1 cellular context compared by ENCODE assay signal in genomic region chr4:56129431-56129861, GRCh38.
TF ChIP-seq lines count a peak whose summit lies in the region.

No MANE protein-coding gene starts in this region.

TF ChIP-seq in H1, 55 proteins besides CTCF, POLR2A, EP300 and RAD21 (continued from another document):
- TF ChIP-seq, protein P1, sequence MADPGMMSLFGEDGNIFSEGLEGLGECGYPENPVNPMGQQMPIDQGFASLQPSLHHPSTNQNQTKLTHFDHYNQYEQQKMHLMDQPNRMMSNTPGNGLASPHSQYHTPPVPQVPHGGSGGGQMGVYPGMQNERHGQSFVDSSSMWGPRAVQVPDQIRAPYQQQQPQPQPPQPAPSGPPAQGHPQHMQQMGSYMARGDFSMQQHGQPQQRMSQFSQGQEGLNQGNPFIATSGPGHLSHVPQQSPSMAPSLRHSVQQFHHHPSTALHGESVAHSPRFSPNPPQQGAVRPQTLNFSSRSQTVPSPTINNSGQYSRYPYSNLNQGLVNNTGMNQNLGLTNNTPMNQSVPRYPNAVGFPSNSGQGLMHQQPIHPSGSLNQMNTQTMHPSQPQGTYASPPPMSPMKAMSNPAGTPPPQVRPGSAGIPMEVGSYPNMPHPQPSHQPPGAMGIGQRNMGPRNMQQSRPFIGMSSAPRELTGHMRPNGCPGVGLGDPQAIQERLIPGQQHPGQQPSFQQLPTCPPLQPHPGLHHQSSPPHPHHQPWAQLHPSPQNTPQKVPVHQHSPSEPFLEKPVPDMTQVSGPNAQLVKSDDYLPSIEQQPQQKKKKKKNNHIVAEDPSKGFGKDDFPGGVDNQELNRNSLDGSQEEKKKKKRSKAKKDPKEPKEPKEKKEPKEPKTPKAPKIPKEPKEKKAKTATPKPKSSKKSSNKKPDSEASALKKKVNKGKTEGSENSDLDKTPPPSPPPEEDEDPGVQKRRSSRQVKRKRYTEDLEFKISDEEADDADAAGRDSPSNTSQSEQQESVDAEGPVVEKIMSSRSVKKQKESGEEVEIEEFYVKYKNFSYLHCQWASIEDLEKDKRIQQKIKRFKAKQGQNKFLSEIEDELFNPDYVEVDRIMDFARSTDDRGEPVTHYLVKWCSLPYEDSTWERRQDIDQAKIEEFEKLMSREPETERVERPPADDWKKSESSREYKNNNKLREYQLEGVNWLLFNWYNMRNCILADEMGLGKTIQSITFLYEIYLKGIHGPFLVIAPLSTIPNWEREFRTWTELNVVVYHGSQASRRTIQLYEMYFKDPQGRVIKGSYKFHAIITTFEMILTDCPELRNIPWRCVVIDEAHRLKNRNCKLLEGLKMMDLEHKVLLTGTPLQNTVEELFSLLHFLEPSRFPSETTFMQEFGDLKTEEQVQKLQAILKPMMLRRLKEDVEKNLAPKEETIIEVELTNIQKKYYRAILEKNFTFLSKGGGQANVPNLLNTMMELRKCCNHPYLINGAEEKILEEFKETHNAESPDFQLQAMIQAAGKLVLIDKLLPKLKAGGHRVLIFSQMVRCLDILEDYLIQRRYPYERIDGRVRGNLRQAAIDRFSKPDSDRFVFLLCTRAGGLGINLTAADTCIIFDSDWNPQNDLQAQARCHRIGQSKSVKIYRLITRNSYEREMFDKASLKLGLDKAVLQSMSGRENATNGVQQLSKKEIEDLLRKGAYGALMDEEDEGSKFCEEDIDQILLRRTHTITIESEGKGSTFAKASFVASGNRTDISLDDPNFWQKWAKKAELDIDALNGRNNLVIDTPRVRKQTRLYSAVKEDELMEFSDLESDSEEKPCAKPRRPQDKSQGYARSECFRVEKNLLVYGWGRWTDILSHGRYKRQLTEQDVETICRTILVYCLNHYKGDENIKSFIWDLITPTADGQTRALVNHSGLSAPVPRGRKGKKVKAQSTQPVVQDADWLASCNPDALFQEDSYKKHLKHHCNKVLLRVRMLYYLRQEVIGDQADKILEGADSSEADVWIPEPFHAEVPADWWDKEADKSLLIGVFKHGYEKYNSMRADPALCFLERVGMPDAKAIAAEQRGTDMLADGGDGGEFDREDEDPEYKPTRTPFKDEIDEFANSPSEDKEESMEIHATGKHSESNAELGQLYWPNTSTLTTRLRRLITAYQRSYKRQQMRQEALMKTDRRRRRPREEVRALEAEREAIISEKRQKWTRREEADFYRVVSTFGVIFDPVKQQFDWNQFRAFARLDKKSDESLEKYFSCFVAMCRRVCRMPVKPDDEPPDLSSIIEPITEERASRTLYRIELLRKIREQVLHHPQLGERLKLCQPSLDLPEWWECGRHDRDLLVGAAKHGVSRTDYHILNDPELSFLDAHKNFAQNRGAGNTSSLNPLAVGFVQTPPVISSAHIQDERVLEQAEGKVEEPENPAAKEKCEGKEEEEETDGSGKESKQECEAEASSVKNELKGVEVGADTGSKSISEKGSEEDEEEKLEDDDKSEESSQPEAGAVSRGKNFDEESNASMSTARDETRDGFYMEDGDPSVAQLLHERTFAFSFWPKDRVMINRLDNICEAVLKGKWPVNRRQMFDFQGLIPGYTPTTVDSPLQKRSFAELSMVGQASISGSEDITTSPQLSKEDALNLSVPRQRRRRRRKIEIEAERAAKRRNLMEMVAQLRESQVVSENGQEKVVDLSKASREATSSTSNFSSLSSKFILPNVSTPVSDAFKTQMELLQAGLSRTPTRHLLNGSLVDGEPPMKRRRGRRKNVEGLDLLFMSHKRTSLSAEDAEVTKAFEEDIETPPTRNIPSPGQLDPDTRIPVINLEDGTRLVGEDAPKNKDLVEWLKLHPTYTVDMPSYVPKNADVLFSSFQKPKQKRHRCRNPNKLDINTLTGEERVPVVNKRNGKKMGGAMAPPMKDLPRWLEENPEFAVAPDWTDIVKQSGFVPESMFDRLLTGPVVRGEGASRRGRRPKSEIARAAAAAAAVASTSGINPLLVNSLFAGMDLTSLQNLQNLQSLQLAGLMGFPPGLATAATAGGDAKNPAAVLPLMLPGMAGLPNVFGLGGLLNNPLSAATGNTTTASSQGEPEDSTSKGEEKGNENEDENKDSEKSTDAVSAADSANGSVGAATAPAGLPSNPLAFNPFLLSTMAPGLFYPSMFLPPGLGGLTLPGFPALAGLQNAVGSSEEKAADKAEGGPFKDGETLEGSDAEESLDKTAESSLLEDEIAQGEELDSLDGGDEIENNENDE (IDR thresholded peaks at IDR 0.05; ENCODE audit: insufficient replicate concordance, low read length), result no peak
- TF ChIP-seq SAP30 (IDR thresholded peaks at IDR 0.05; ENCODE audit: insufficient read depth, insufficient replicate concordance, low read length) (no peak), TAF7 (optimal IDR thresholded peaks at IDR 0.05; ENCODE audit: borderline replicate concordance, low read depth, low read length) (no peak), CREB1 (IDR thresholded peaks at IDR 0.05) (0 out of 2 replicates have a peak, but pooled peaks have one; percentile 36), SIX5 (IDR thresholded peaks at IDR 0.05; ENCODE audit: low read depth, low read length) (no peak), BACH1 (IDR thresholded peaks at IDR 0.05; ENCODE audit: low read length) (peak; percentile 87), EZH2 (IDR thresholded peaks at IDR 0.05; ENCODE audit: low read depth, low read length, severe bottlenecking) (no peak), CHD1 (IDR thresholded peaks at IDR 0.05; ENCODE audit: low read depth, low read length) (no peak), ASH2L (IDR thresholded peaks at IDR 0.05; ENCODE audit: low read length) (no peak), KDM5A (IDR thresholded peaks at IDR 0.05; ENCODE audit: low read length) (no peak), JUN (IDR thresholded peaks at IDR 0.05; ENCODE audit: low read depth, low read length) (no peak), NANOG (IDR thresholded peaks at IDR 0.05; ENCODE audit: insufficient read depth, low read depth, low read length, poor library complexity, severe bottlenecking) (no peak), ZNF274 (IDR thresholded peaks at IDR 0.05; ENCODE audit: borderline replicate concordance, extremely low read depth, low read length) (no peak), ATF3 (IDR thresholded peaks at IDR 0.05; ENCODE audit: insufficient read depth, low read depth, low read length) (no peak), PHF8 (conservative IDR thresholded peaks at IDR 0.05; ENCODE audit: low read depth, low read length) (no peak), YY1 (IDR thresholded peaks at IDR 0.05; ENCODE audit: low read depth, low read length) (no peak), HDAC2 (IDR thresholded peaks at IDR 0.05; ENCODE audit: borderline replicate concordance in 1 of 2, low read depth in 2 of 2, low read length in 2 of 2) (no peak), HDAC6 (IDR thresholded peaks at IDR 0.05; ENCODE audit: low read depth, low read length) (no peak), RFX5 (IDR thresholded peaks at IDR 0.05; ENCODE audit: borderline replicate concordance, low read depth, low read length) (no peak), ATF2 (IDR thresholded peaks at IDR 0.05; ENCODE audit: low read length) (no peak), CHD2 (IDR thresholded peaks at IDR 0.05; ENCODE audit: low read length) (no peak), RBBP5 (IDR thresholded peaks at IDR 0.05; ENCODE audit: borderline replicate concordance, low read depth, low read length) (no peak), BCL11A (IDR thresholded peaks at IDR 0.05; ENCODE audit: low read depth in 2 of 2, low read length in 2 of 2) (no peak), SP4 (IDR thresholded peaks at IDR 0.05; ENCODE audit: low read length) (no peak), RNF2 (IDR thresholded peaks at IDR 0.05; ENCODE audit: borderline replicate concordance, low read depth, low read length, missing control alignments, poor library complexity, severe bottlenecking) (no peak), USF2 (IDR thresholded peaks at IDR 0.05; ENCODE audit: low read length) (0 out of 2 replicates have a peak, but pooled peaks have one; percentile 5), SUZ12 (IDR thresholded peaks at IDR 0.05; ENCODE audit: low read length) (no peak)
- TF ChIP-seq, protein P2, sequence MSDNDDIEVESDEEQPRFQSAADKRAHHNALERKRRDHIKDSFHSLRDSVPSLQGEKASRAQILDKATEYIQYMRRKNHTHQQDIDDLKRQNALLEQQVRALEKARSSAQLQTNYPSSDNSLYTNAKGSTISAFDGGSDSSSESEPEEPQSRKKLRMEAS (IDR thresholded peaks at IDR 0.05), result peak; percentile 21; the same call in 1 of the 2 replicates
